Comparison of ENCODE assay signal across 1 cellular context in genomic region chr4:1012031-1012739, GRCh38.
TF ChIP-seq lines count a peak whose summit lies in the region.

No MANE protein-coding gene starts in this region.

TF ChIP-seq in K562, 482 proteins besides CTCF, POLR2A, EP300 and RAD21 (continued from another document and continues in another):
- TF ChIP-seq ZFPM2 (CRISPR knock-in tag; IDR thresholded peaks at IDR 0.05) = no peak
- peak; percentile 46; the same call in 1 of the 2 replicates for TF ChIP-seq TFAP4 (CRISPR knock-in tag; IDR thresholded peaks at IDR 0.05; ENCODE audit: borderline replicate concordance)
- no peak for TF ChIP-seq PRMT5 (CRISPR knock-in tag; IDR thresholded peaks at IDR 0.05)
- TF ChIP-seq FOXJ3 (CRISPR knock-in tag; IDR thresholded peaks at IDR 0.05) = no peak
- TF ChIP-seq ZNF764 (CRISPR knock-in tag; IDR thresholded peaks at IDR 0.05; ENCODE audit: low read depth) = no peak
- no peak for TF ChIP-seq THRAP3 (IDR thresholded peaks at IDR 0.05; ENCODE audit: borderline replicate concordance)
- no peak for TF ChIP-seq ZBTB34 (CRISPR knock-in tag; IDR thresholded peaks at IDR 0.05)
- TF ChIP-seq MXD1 (CRISPR knock-in tag; IDR thresholded peaks at IDR 0.05; ENCODE audit: borderline replicate concordance, poor library complexity, severe bottlenecking) = no peak
- TF ChIP-seq ZNF277 (CRISPR knock-in tag; IDR thresholded peaks at IDR 0.05; ENCODE audit: borderline replicate concordance) = no peak
- TF ChIP-seq E2F6 (IDR thresholded peaks at IDR 0.05; ENCODE audit: borderline replicate concordance in 1 of 2, extremely low read depth in 1 of 2, insufficient read depth in 1 of 2, insufficient read length in 1 of 2, low read depth in 1 of 2, low read length in 1 of 2, poor library complexity in 1 of 2, severe bottlenecking in 1 of 2) = peak; percentile 16 to 50
- no peak for TF ChIP-seq ZNF511 (CRISPR knock-in tag; IDR thresholded peaks at IDR 0.05)
- TF ChIP-seq ZNF318 (IDR thresholded peaks at IDR 0.05; ENCODE audit: borderline replicate concordance in 1 of 2, low read depth in 1 of 2) = no peak
- TF ChIP-seq NCOA1 (IDR thresholded peaks at IDR 0.05; ENCODE audit: low read depth) = no peak
- TF ChIP-seq ZNF124 (CRISPR knock-in tag; IDR thresholded peaks at IDR 0.05) = no peak
- TF ChIP-seq BRD4 (IDR thresholded peaks at IDR 0.05) = no peak
- peak; percentile 37 for TF ChIP-seq POLR2G (IDR thresholded peaks at IDR 0.05; ENCODE audit: low read depth, low read length)
- no peak for TF ChIP-seq ZNF41 (CRISPR knock-in tag; conservative IDR thresholded peaks at IDR 0.05)
- TF ChIP-seq XRCC5 (IDR thresholded peaks at IDR 0.05; ENCODE audit: low read depth, low read length) = no peak
- no peak for TF ChIP-seq ZNF354B (CRISPR knock-in tag; IDR thresholded peaks at IDR 0.05)
- TF ChIP-seq CBX3 (IDR thresholded peaks at IDR 0.05; ENCODE audit: borderline replicate concordance in 1 of 2, low read length in 2 of 2) = peak in 1 of 2 experiments; percentile 53; a peak in 1 of 3 replicates
- no peak for TF ChIP-seq BRCA1 (IDR thresholded peaks at IDR 0.05)
- no peak for TF ChIP-seq BRCA1 (CRISPR knock-in tag; IDR thresholded peaks at IDR 0.05)
- no peak for TF ChIP-seq TBL1XR1 (IDR thresholded peaks at IDR 0.05; ENCODE audit: low read length in 2 of 2)
- 0 out of 2 replicates have a peak, but pooled peaks have one; percentile 30 for TF ChIP-seq KDM2B (CRISPR knock-in tag; IDR thresholded peaks at IDR 0.05)
- no peak for TF ChIP-seq GTF2F1 (IDR thresholded peaks at IDR 0.05; ENCODE audit: low read depth, low read length)
- peak; percentile 20; the same call in 1 of the 2 replicates for TF ChIP-seq CBFA2T3 (IDR thresholded peaks at IDR 0.05)
- TF ChIP-seq HES1 (IDR thresholded peaks at IDR 0.05; ENCODE audit: low read depth) = no peak
- TF ChIP-seq ZEB2 (IDR thresholded peaks at IDR 0.05) = no peak
- TF ChIP-seq HOMEZ (CRISPR knock-in tag; IDR thresholded peaks at IDR 0.05) = no peak
- TF ChIP-seq SIX5 (IDR thresholded peaks at IDR 0.05; ENCODE audit: borderline replicate concordance in 1 of 2, insufficient read depth in 1 of 2, low read depth in 1 of 2, low read length in 2 of 2) = no peak
- TF ChIP-seq IRF9 (tag; IDR thresholded peaks at IDR 0.05) = no peak
- TF ChIP-seq ILK (tag; IDR thresholded peaks at IDR 0.05; ENCODE audit: borderline replicate concordance, low read depth) = no peak
- TF ChIP-seq KLF10 (CRISPR knock-in tag; IDR thresholded peaks at IDR 0.05) = no peak
- TF ChIP-seq GABPA (tag; conservative IDR thresholded peaks at IDR 0.05; ENCODE audit: low read depth) = no peak
- TF ChIP-seq SMARCB1 (IDR thresholded peaks at IDR 0.05; ENCODE audit: insufficient read length, low read depth) = no peak
- TF ChIP-seq ZNF76 (CRISPR knock-in tag; IDR thresholded peaks at IDR 0.05; ENCODE audit: borderline replicate concordance) = no peak
- no peak for TF ChIP-seq MAFK (IDR thresholded peaks at IDR 0.05; ENCODE audit: low read length)
- TF ChIP-seq ZNF589 (CRISPR knock-in tag; IDR thresholded peaks at IDR 0.05; ENCODE audit: low read depth) = no peak
- TF ChIP-seq JUN (IDR thresholded peaks at IDR 0.05; ENCODE audit: borderline replicate concordance, low read depth, low read length) = no peak
- TF ChIP-seq JUN (CRISPR knock-in tag; IDR thresholded peaks at IDR 0.05; ENCODE audit: borderline replicate concordance) = no peak
- TF ChIP-seq PTBP1 (IDR thresholded peaks at IDR 0.05; ENCODE audit: low read depth, low read length) = no peak
- no peak for TF ChIP-seq FOXP4 (CRISPR knock-in tag; IDR thresholded peaks at IDR 0.05; ENCODE audit: borderline replicate concordance)
- TF ChIP-seq PTTG1 (tag; IDR thresholded peaks at IDR 0.05; ENCODE audit: low read depth) = no peak
- no peak for TF ChIP-seq MCM3 (IDR thresholded peaks at IDR 0.05)
